22 cellular contexts compared by ENCODE assay signal in the genomic region with DNA sequence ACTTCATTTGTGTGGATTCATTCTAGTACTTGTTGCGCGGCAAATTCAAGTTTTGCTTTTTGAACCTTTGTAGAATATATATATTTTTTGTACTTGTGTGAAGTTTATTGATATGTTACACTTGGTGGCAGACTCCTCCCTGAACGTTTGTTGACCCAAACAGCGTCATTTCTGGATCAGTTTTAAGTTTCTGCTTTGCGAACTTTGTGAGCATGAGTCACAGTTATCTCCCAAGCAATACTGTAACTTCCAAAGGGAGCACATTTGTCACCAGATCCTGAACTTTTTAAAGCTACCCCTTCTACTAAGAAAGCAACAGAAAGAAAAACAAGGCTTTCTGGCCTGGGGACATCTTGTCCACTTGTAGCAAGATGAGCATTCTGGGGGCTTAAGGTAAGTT.
"Had no signal": no experiment of that assay in that cellular context is flagged by ENCODE, and none has a peak within 500 bp of the region (broad histone marks: within the 10 kb centered on the region; RNA-seq: fewer than 3 reads in every experiment).

No MANE protein-coding gene starts in this region.

- H3K4me1 ChIP-seq: suprapubic skin, tibial nerve had no signal

- H3K4me3 ChIP-seq: body of pancreas, left ventricle myocardium inferior, suprapubic skin, tibial nerve had no signal

- H3K4me3 Mint-ChIP-seq: activated B cell treated with CpG ODN at 0.5 μM for 24 hours; activated CD4-positive, alpha-beta T cell treated with anti-CD3 and anti-CD28 coated beads for 36 hours; activated naive CD8-positive, alpha-beta T cell; activated T-cell treated with anti-CD3 and anti-CD28 coated beads, Interleukin-2, amount 50 U/mL, for 72 hours; naive B cell; nephron progenitor cell; T-helper 2 cell treated with Interferon-gamma antibody and Interleukin-4, amounts not matched to agents 5 μg/mL and 100 μg/mL, for 36 hours had no signal

- ATAC-seq: activated CD4-positive, alpha-beta T cell treated with anti-CD3 and anti-CD28 coated beads for 36 hours; activated T-cell treated with anti-CD3 and anti-CD28 coated beads, Interleukin-2, amount 50 U/mL, for 72 hours; body of pancreas had no signal

- H3K27ac Mint-ChIP-seq: activated B cell treated with CpG ODN at 0.5 μM for 24 hours; activated CD4-positive, alpha-beta T cell treated with anti-CD3 and anti-CD28 coated beads for 36 hours; activated naive CD8-positive, alpha-beta T cell; activated T-cell treated with anti-CD3 and anti-CD28 coated beads, Interleukin-2, amount 50 U/mL, for 72 hours; naive B cell; nephron progenitor cell; T-helper 2 cell treated with Interferon-gamma antibody and Interleukin-4, amounts not matched to agents 5 μg/mL and 100 μg/mL, for 36 hours had no signal

- H3K36me3 Mint-ChIP-seq: activated naive CD8-positive, alpha-beta T cell; naive B cell had no signal

- DNase-seq: activated B cell treated with CpG ODN at 0.5 μM for 24 hours; activated CD4-positive, alpha-beta T cell treated with anti-CD3 and anti-CD28 coated beads for 36 hours; activated naive CD4-positive, alpha-beta T cell treated with Interleukin-2 at 50 U/mL for 16 hours; activated T-cell treated with anti-CD3 and anti-CD28 coated beads for 4 hours; activated T-cell treated with anti-CD3 and anti-CD28 coated beads, Interleukin-2, amount 50 U/mL, for 72 hours; central memory CD4-positive, alpha-beta T cell; left ventricle myocardium inferior; naive B cell; nephron progenitor cell; stimulated activated CD4-positive, alpha-beta T cell treated with anti-CD3 and anti-CD28 coated beads, Interleukin-15, amount 100 ng/mL, for 24 hours; stimulated activated CD4-positive, alpha-beta T cell treated with anti-CD3 and anti-CD28 coated beads, Interleukin-2, amount 100 ng/mL, for 24 hours; stimulated activated naive CD4-positive, alpha-beta T cell; T-helper 1 cell had no signal

- H3K9me3 ChIP-seq: body of pancreas, left ventricle myocardium inferior, neutrophil, suprapubic skin, tibial nerve had no signal

- FAIRE-seq: endothelial cell of umbilical vein, frontal cortex, islet of Langerhans had no signal

- H3K36me3 ChIP-seq: left ventricle myocardium inferior, neutrophil, suprapubic skin, tibial nerve had no signal

- H3K9me3 Mint-ChIP-seq: activated B cell treated with CpG ODN at 0.5 μM for 24 hours; activated T-cell treated with anti-CD3 and anti-CD28 coated beads, Interleukin-2, amount 50 U/mL, for 72 hours; nephron progenitor cell; T-helper 2 cell treated with Interferon-gamma antibody and Interleukin-4, amounts not matched to agents 5 μg/mL and 100 μg/mL, for 36 hours had no signal

- H3K4me1 Mint-ChIP-seq: activated B cell treated with CpG ODN at 0.5 μM for 24 hours; activated CD4-positive, alpha-beta T cell treated with anti-CD3 and anti-CD28 coated beads for 36 hours; naive B cell had no signal

- H3K27ac ChIP-seq: left ventricle myocardium inferior, neutrophil, suprapubic skin, tibial nerve had no signal

- H3K27me3 ChIP-seq: body of pancreas, neutrophil, suprapubic skin, tibial nerve had no signal
